In the genomic region with DNA sequence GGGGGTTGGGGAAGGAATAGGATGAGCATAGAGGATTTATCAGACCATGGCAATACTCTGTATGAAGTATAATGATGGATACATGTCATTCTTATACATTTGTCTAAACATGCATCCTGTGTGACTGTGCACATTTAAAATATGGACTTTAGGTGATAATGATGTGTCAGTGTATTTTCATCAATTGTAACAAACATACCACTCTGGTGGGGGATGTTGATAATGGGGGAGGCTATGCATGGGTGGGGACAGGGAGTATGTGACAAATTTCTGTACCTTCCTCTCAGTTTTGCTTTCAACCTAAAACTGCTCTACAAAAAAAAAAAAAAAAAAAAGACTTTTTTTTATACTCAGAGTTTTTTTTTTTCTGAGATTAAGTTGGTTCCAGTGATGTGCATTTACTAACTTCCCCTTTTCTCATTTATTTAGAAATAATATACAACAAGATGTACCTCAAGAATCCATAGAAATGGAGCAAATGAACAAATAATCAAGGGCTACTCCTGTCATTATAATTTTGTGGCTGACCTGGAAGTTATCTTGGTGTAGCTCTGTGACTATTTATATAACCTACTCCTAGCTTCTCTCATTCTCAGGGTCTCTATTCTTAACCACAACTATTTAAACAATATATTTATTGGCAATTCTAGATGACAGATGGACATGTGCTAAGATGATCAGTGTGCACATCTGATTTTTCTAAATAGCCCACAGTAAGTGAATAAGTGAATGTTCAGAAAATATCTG, we compare ENCODE assay signal across 11 cellular contexts.
A peak's percentile ranks its signal among the peaks of the same experiment; 100 is the strongest.
DNase-seq lines count a peak whose midpoint lies in the region; ATAC-seq and TF ChIP-seq lines count a peak whose summit lies in the region.
"Had no signal": no experiment of that assay in that cellular context is flagged by ENCODE, and none has a peak within 500 bp of the region (broad histone marks: within the 10 kb centered on the region; RNA-seq: fewer than 3 reads in every experiment).

No MANE protein-coding gene starts in this region.

- DNase-seq in activated CD4-positive, alpha-beta memory T cell treated with anti-CD3 and anti-CD28 coated beads for 36 hours: peak; percentile 10
- no peak for DNase-seq in activated CD4-positive, alpha-beta memory T cell treated with anti-CD3 and anti-CD28 coated beads, Interleukin-2, amount 10 ng/mL, durations not matched to agents 7 days and 5 days
- DNase-seq in stimulated activated naive B cell treated with anti-CD40 and anti-IgM and Interleukin-4, amounts not matched to agents 10 μg/mL and 1 μg/mL and 100 μg/mL, for 72 hours: peak; percentile 29
- DNase-seq in body of pancreas (no peak), NCI-H146 treated with DMSO at 0.1 percent for 48 hours (lab: John Stamatoyannopoulos, UW; ENCODE audit: unreplicated experiment) (no peak), posterior cingulate gyrus (no peak)
- DNase-seq: activated CD4-positive, alpha-beta T cell treated with anti-CD3 and anti-CD28 coated beads, Interleukin-2, amount 10 ng/mL, durations not matched to agents 7 days and 5 days; EL; NCI-H1436 treated with DMSO at 0.1 percent for 48 hours had no signal

- ATAC-seq in GM21786 (IDR thresholded peaks at IDR 0.05; ENCODE audit: unreplicated experiment): peak; percentile 87
- ATAC-seq in HG03354 (IDR thresholded peaks at IDR 0.05; ENCODE audit: poor library complexity, severe bottlenecking, unreplicated experiment): peak; percentile 91
- peak; percentile 96 for ATAC-seq in stimulated activated naive B cell treated with anti-CD40 and anti-IgM and Interleukin-4, amounts not matched to agents 10 μg/mL and 1 μg/mL and 100 μg/mL, for 72 hours (replicated peaks)
- no peak for ATAC-seq in body of pancreas

- peaks cover 6% of the 10 kb centered on the region for H3K36me3 Mint-ChIP-seq in activated CD4-positive, alpha-beta memory T cell treated with anti-CD3 and anti-CD28 coated beads for 36 hours
- H3K36me3 Mint-ChIP-seq in activated CD4-positive, alpha-beta memory T cell treated with anti-CD3 and anti-CD28 coated beads, Interleukin-2, amount 10 ng/mL, durations not matched to agents 7 days and 5 days (ENCODE audit: low read depth): peaks cover 22% of the 10 kb centered on the region
- no peaks in the 10 kb centered on the region for H3K36me3 Mint-ChIP-seq in stimulated activated naive B cell treated with anti-CD40 and anti-IgM and Interleukin-4, amounts not matched to agents 10 μg/mL and 1 μg/mL and 100 μg/mL, for 72 hours

- H3K27ac Mint-ChIP-seq in activated CD4-positive, alpha-beta memory T cell treated with anti-CD3 and anti-CD28 coated beads for 36 hours: no peak overlapping the region
- H3K27ac Mint-ChIP-seq in activated CD4-positive, alpha-beta memory T cell treated with anti-CD3 and anti-CD28 coated beads, Interleukin-2, amount 10 ng/mL, durations not matched to agents 7 days and 5 days: no peak overlapping the region
- H3K27ac Mint-ChIP-seq in stimulated activated naive B cell treated with anti-CD40 and anti-IgM and Interleukin-4, amounts not matched to agents 10 μg/mL and 1 μg/mL and 100 μg/mL, for 72 hours: no peak overlapping the region
- H3K27ac Mint-ChIP-seq: activated CD4-positive, alpha-beta T cell treated with anti-CD3 and anti-CD28 coated beads, Interleukin-2, amount 10 ng/mL, durations not matched to agents 7 days and 5 days had no signal

- H3K4me3 ChIP-seq in body of pancreas: no peak overlapping the region

- TF ChIP-seq CTCF in body of pancreas (IDR thresholded peaks at IDR 0.05): no peak

- H3K27me3 ChIP-seq in body of pancreas: no peaks in the 10 kb centered on the region

- CTCF ChIA-PET in activated CD4-positive, alpha-beta memory T cell treated with anti-CD3 and anti-CD28 coated beads for 36 hours (lab: Charles Lee): no interaction called here
- CTCF ChIA-PET in activated CD4-positive, alpha-beta memory T cell treated with anti-CD3 and anti-CD28 coated beads, Interleukin-2, amount 10 ng/mL, durations not matched to agents 7 days and 5 days (lab: Charles Lee): interaction anchor here (0.6 to 0.7 kb wide), 2 partner anchors 116 to 467 kb away, joined by 3 to 7 read pairs; no protein-coding TSS in a partner anchor

- peaks cover 5% of the 10 kb centered on the region for H3K4me1 Mint-ChIP-seq in activated CD4-positive, alpha-beta memory T cell treated with anti-CD3 and anti-CD28 coated beads for 36 hours (ENCODE audit: low read depth)
- H3K4me1 Mint-ChIP-seq in activated CD4-positive, alpha-beta memory T cell treated with anti-CD3 and anti-CD28 coated beads, Interleukin-2, amount 10 ng/mL, durations not matched to agents 7 days and 5 days: peaks cover 11% of the 10 kb centered on the region
- H3K4me1 Mint-ChIP-seq in stimulated activated naive B cell treated with anti-CD40 and anti-IgM and Interleukin-4, amounts not matched to agents 10 μg/mL and 1 μg/mL and 100 μg/mL, for 72 hours: peaks cover 19 to 42% of the 10 kb centered on the region in 2 donors

- TF ChIP-seq POLR2A in body of pancreas (IDR thresholded peaks at IDR 0.05): no peak

- intact Hi-C loops in activated CD4-positive, alpha-beta memory T cell treated with anti-CD3 and anti-CD28 coated beads for 36 hours (cut with micrococcal nuclease): no loop called here
- intact Hi-C loops in body of pancreas (cut with DNase I) (no loop called here), posterior cingulate gyrus (cut with DNase I) (no loop called here)

- H3K4me3 Mint-ChIP-seq in activated CD4-positive, alpha-beta memory T cell treated with anti-CD3 and anti-CD28 coated beads for 36 hours: no peak overlapping the region
- H3K4me3 Mint-ChIP-seq in activated CD4-positive, alpha-beta memory T cell treated with anti-CD3 and anti-CD28 coated beads, Interleukin-2, amount 10 ng/mL, durations not matched to agents 7 days and 5 days: no peak overlapping the region
- peak overlapping the region in 1 of 2 donors; percentile 17 for H3K4me3 Mint-ChIP-seq in stimulated activated naive B cell treated with anti-CD40 and anti-IgM and Interleukin-4, amounts not matched to agents 10 μg/mL and 1 μg/mL and 100 μg/mL, for 72 hours
- H3K4me3 Mint-ChIP-seq: activated CD4-positive, alpha-beta T cell treated with anti-CD3 and anti-CD28 coated beads, Interleukin-2, amount 10 ng/mL, durations not matched to agents 7 days and 5 days had no signal

- no peak overlapping the region for H3K27ac ChIP-seq in body of pancreas

- H3K9me3 ChIP-seq in body of pancreas: no peaks in the 10 kb centered on the region

- no peaks in the 10 kb centered on the region for H3K4me1 ChIP-seq in body of pancreas

- H3K9me3 Mint-ChIP-seq in activated CD4-positive, alpha-beta memory T cell treated with anti-CD3 and anti-CD28 coated beads for 36 hours: no peaks in the 10 kb centered on the region
- H3K9me3 Mint-ChIP-seq in activated CD4-positive, alpha-beta memory T cell treated with anti-CD3 and anti-CD28 coated beads, Interleukin-2, amount 10 ng/mL, durations not matched to agents 7 days and 5 days: peaks cover 9% of the 10 kb centered on the region
- peaks cover 4% of the 10 kb centered on the region in 2 donors for H3K9me3 Mint-ChIP-seq in stimulated activated naive B cell treated with anti-CD40 and anti-IgM and Interleukin-4, amounts not matched to agents 10 μg/mL and 1 μg/mL and 100 μg/mL, for 72 hours

- POLR2A ChIA-PET in activated CD4-positive, alpha-beta memory T cell treated with anti-CD3 and anti-CD28 coated beads for 36 hours (lab: Charles Lee): interaction anchor here (0.6 kb wide), 1 partner anchor 81 kb away, joined by 5 read pairs; no protein-coding TSS in a partner anchor
- POLR2A ChIA-PET in activated CD4-positive, alpha-beta memory T cell treated with anti-CD3 and anti-CD28 coated beads, Interleukin-2, amount 10 ng/mL, durations not matched to agents 7 days and 5 days (lab: Charles Lee): no interaction called here

- H3K27me3 Mint-ChIP-seq in activated CD4-positive, alpha-beta memory T cell treated with anti-CD3 and anti-CD28 coated beads for 36 hours: no peaks in the 10 kb centered on the region
- H3K27me3 Mint-ChIP-seq in activated CD4-positive, alpha-beta memory T cell treated with anti-CD3 and anti-CD28 coated beads, Interleukin-2, amount 10 ng/mL, durations not matched to agents 7 days and 5 days: no peaks in the 10 kb centered on the region
- no peaks in the 10 kb centered on the region for H3K27me3 Mint-ChIP-seq in stimulated activated naive B cell treated with anti-CD40 and anti-IgM and Interleukin-4, amounts not matched to agents 10 μg/mL and 1 μg/mL and 100 μg/mL, for 72 hours
- H3K27me3 Mint-ChIP-seq: activated CD4-positive, alpha-beta T cell treated with anti-CD3 and anti-CD28 coated beads, Interleukin-2, amount 10 ng/mL, durations not matched to agents 7 days and 5 days had no signal

- H3K36me3 ChIP-seq in body of pancreas (replicated peaks in 1 of 2; ENCODE audit: insufficient read depth in 1 of 2, low read depth in 2 of 2): no peaks in the 10 kb centered on the region

Comparison
In these comparisons a context has a peak if more than half of its experiments do, and no peak if none do; other contexts are left out.
1. DNase-seq: peak in activated CD4-positive, alpha-beta memory T cell treated with anti-CD3 and anti-CD28 coated beads for 36 hours (single experiment) and stimulated activated naive B cell treated with anti-CD40 and anti-IgM and Interleukin-4, amounts not matched to agents 10 μg/mL and 1 μg/mL and 100 μg/mL, for 72 hours (single experiment); none in activated CD4-positive, alpha-beta memory T cell treated with anti-CD3 and anti-CD28 coated beads, Interleukin-2, amount 10 ng/mL, durations not matched to agents 7 days and 5 days (single experiment), body of pancreas (0 of 4), NCI-H146 treated with DMSO at 0.1 percent for 48 hours (single experiment) and posterior cingulate gyrus (0 of 10).